In genomic region chr5:66757219-66757833, GRCh38 we compare ENCODE assay signal across 8 cellular contexts.
DNase-seq lines count a peak whose midpoint lies in the region; ATAC-seq and TF ChIP-seq lines count a peak whose summit lies in the region.

No MANE protein-coding gene starts in this region.

- no peaks in the 10 kb centered on the region for H3K9me3 ChIP-seq in CD4-positive, CD25-positive, alpha-beta regulatory T cell (ENCODE audit: control insufficient read depth in 2 of 2, low read length in 2 of 2)
- H3K9me3 ChIP-seq in OCI-LY1 (ENCODE audit: low read length) (no peaks in the 10 kb centered on the region), breast epithelium (no peaks in the 10 kb centered on the region), thyroid gland (no peaks in the 10 kb centered on the region)

- intact Hi-C loops in breast epithelium (cut with DNase I; ENCODE audit: low total_unique reads), result no loop called here
- intact Hi-C loops in thyroid gland (cut with DNase I), result loop anchor here (5.0 kb wide), 1 partner anchor 450 kb away; no protein-coding TSS in a partner anchor

- no peak for TF ChIP-seq POLR2A in breast epithelium (IDR thresholded peaks at IDR 0.05)
- no peak for TF ChIP-seq POLR2A in thyroid gland (IDR thresholded peaks at IDR 0.05)

- H3K27ac ChIP-seq in CD4-positive, CD25-positive, alpha-beta regulatory T cell (ENCODE audit: insufficient read depth, low read length, poor library complexity, severe bottlenecking), result no peak overlapping the region
- H3K27ac ChIP-seq in OCI-LY1 (ENCODE audit: low read depth, low read length, poor library complexity, severe bottlenecking), result no peak overlapping the region
- no peak overlapping the region for H3K27ac ChIP-seq in breast epithelium
- H3K27ac ChIP-seq in thyroid gland, result no peak overlapping the region

- H2AFZ ChIP-seq in OCI-LY1 (ENCODE audit: low read length), result no peak overlapping the region

- no peak overlapping the region for H3K4me3 ChIP-seq in CD4-positive, CD25-positive, alpha-beta regulatory T cell (ENCODE audit: low read depth, low read length)
- H3K4me3 ChIP-seq in OCI-LY1 (ENCODE audit: low read depth, low read length, poor library complexity, severe bottlenecking) (no peak overlapping the region), breast epithelium (no peak overlapping the region), thyroid gland (replicated peaks in 1 of 3) (no peak overlapping the region)

- no peaks in the 10 kb centered on the region for H3K36me3 Mint-ChIP-seq in CD4-positive, CD25-positive, alpha-beta regulatory T cell
- H3K36me3 Mint-ChIP-seq in HFFc6 (ENCODE audit: low read depth), result no peaks in the 10 kb centered on the region

- no peaks in the 10 kb centered on the region for H3K79me2 ChIP-seq in OCI-LY1 (ENCODE audit: insufficient read depth, low read length)

- no peaks in the 10 kb centered on the region for H3K9me3 Mint-ChIP-seq in CD4-positive, CD25-positive, alpha-beta regulatory T cell
- no peaks in the 10 kb centered on the region for H3K9me3 Mint-ChIP-seq in HFFc6

- no peaks in the 10 kb centered on the region for H3K4me1 Mint-ChIP-seq in CD4-positive, CD25-positive, alpha-beta regulatory T cell
- H3K4me1 Mint-ChIP-seq in HFFc6 (ENCODE audit: low read depth), result no peaks in the 10 kb centered on the region

- H3K27me3 ChIP-seq in CD4-positive, CD25-positive, alpha-beta regulatory T cell (ENCODE audit: control insufficient read depth, insufficient read depth, low read length), result peaks cover 11% of the 10 kb centered on the region
- no peaks in the 10 kb centered on the region for H3K27me3 ChIP-seq in OCI-LY1 (ENCODE audit: insufficient read depth, low read length)
- no peaks in the 10 kb centered on the region for H3K27me3 ChIP-seq in breast epithelium
- H3K27me3 ChIP-seq in thyroid gland, result no peaks in the 10 kb centered on the region

- WGBS in thyroid gland, 2 donors, result 21 to 25% methylated on average over 5 of the region's 5 CpGs

- H3F3A ChIP-seq in OCI-LY1 (ENCODE audit: insufficient read depth, low read length), result no peaks in the 10 kb centered on the region

- H3K4me3 Mint-ChIP-seq in CD4-positive, CD25-positive, alpha-beta regulatory T cell, result no peak overlapping the region
- H3K4me3 Mint-ChIP-seq in HFFc6, result no peak overlapping the region

- H3K9me2 ChIP-seq in OCI-LY1 (ENCODE audit: low read depth, low read length), result no peaks in the 10 kb centered on the region

- ATAC-seq in CD4-positive, CD25-positive, alpha-beta regulatory T cell (ENCODE audit: low read depth in 2 of 2), result no peak
- ATAC-seq in left lobe of liver, result peak; percentile 73
- no peak for ATAC-seq in HG03097 (IDR thresholded peaks at IDR 0.05; ENCODE audit: low FRiP score, unreplicated experiment)
- ATAC-seq in HG02798 (IDR thresholded peaks at IDR 0.05; ENCODE audit: poor library complexity, unreplicated experiment), result no peak

- no peaks in the 10 kb centered on the region for H3K36me3 ChIP-seq in CD4-positive, CD25-positive, alpha-beta regulatory T cell (ENCODE audit: control insufficient read depth, insufficient read depth, low read length)
- H3K36me3 ChIP-seq in OCI-LY1 (ENCODE audit: insufficient read depth, low read length), result no peaks in the 10 kb centered on the region
- H3K36me3 ChIP-seq in breast epithelium, result no peaks in the 10 kb centered on the region
- H3K36me3 ChIP-seq in thyroid gland, result no peaks in the 10 kb centered on the region

- H3K9ac ChIP-seq in OCI-LY1 (ENCODE audit: low read length), result no peak overlapping the region

- TF ChIP-seq CTCF in HFFc6 (IDR thresholded peaks at IDR 0.05), result peak; percentile 74
- peak; percentile 58 for TF ChIP-seq CTCF in OCI-LY1 (IDR thresholded peaks at IDR 0.05; ENCODE audit: low read length)
- TF ChIP-seq CTCF in breast epithelium (IDR thresholded peaks at IDR 0.05), result peak in 2 of 3 donors; percentile 23 to 30
- peak in 4 of 6 experiments; percentile 35 to 61 (median 46) for TF ChIP-seq CTCF in thyroid gland (IDR thresholded peaks at IDR 0.05)

- H3K27me3 Mint-ChIP-seq in CD4-positive, CD25-positive, alpha-beta regulatory T cell, result peaks cover 21% of the 10 kb centered on the region
- peaks cover 5% of the 10 kb centered on the region for H3K27me3 Mint-ChIP-seq in HFFc6 (ENCODE audit: insufficient read depth)

- DNase-seq in CD4-positive, CD25-positive, alpha-beta regulatory T cell, result peak in 2 of 3 donors; percentile 13 to 47
- DNase-seq in HFFc6 (peak; percentile 37), breast epithelium (ENCODE audit: low spot score in 2 of 2) (peak in 1 of 2 donors; percentile 31), left lobe of liver (ENCODE audit: low spot score) (no peak), thyroid gland (peak; percentile 56 to 62)

- no peak overlapping the region for H3K27ac Mint-ChIP-seq in CD4-positive, CD25-positive, alpha-beta regulatory T cell
- no peak overlapping the region for H3K27ac Mint-ChIP-seq in HFFc6

- no peaks in the 10 kb centered on the region for H3K4me1 ChIP-seq in CD4-positive, CD25-positive, alpha-beta regulatory T cell (ENCODE audit: control insufficient read depth, insufficient read depth, low read length, poor library complexity, severe bottlenecking)
- no peaks in the 10 kb centered on the region for H3K4me1 ChIP-seq in OCI-LY1 (ENCODE audit: insufficient read depth, low read length, severe bottlenecking)
- H3K4me1 ChIP-seq in breast epithelium, result no peaks in the 10 kb centered on the region
- H3K4me1 ChIP-seq in thyroid gland, result peaks cover 11 to 12% of the 10 kb centered on the region in 2 donors

- H3K4me2 ChIP-seq in OCI-LY1 (ENCODE audit: low read length), result no peak overlapping the region

- no peaks in the 10 kb centered on the region for H4K20me1 ChIP-seq in OCI-LY1 (ENCODE audit: insufficient read depth, low read length)
